ENCODE assay signal across 21 cellular contexts in genomic region chr3:39088456-39088855, GRCh38. TPM values are rescaled to one million over a fixed set of nuclear protein-coding genes. Genes with fewer than 3 reads are reported as not detected.
"Had no signal": no experiment of that assay in that cellular context is flagged by ENCODE, and none has a peak within 500 bp of the region (broad histone marks: within the 10 kb centered on the region; RNA-seq: fewer than 3 reads in every experiment).

No MANE protein-coding gene starts in this region.

- H3K9me3 ChIP-seq: colonic mucosa, heart left ventricle, left lung, ovary, right lobe of liver, thoracic aorta, upper lobe of left lung had no signal

- H3K9me3 Mint-ChIP-seq: activated naive CD4-positive, alpha-beta T cell treated with anti-CD3 and anti-CD28 coated beads, Interleukin-2, amount 50 U/mL, for 72 hours; endodermal cell; naive B cell had no signal

- H3K27me3 Mint-ChIP-seq: naive B cell had no signal

- H3K4me3 Mint-ChIP-seq: endodermal cell, naive B cell had no signal

- H3K4me1 Mint-ChIP-seq: endodermal cell had no signal

- H3K27ac ChIP-seq: colonic mucosa, heart left ventricle, left lung, right lobe of liver, thoracic aorta, upper lobe of left lung had no signal

- H3K27me3 ChIP-seq: colonic mucosa, heart left ventricle, left lung, ovary, right lobe of liver, upper lobe of left lung had no signal

- DNase-seq: activated CD4-positive, alpha-beta T cell treated with anti-CD3 and anti-CD28 coated beads, Interleukin-2, amount 50 U/mL, for 48 hours; activated gamma-delta T cell; activated T-cell treated with anti-CD3 and anti-CD28 coated beads, Interleukin-2, amount 50 U/mL, for 48 hours; amniotic stem cell; colonic mucosa; endodermal cell; heart left ventricle; left lung; mammary epithelial cell; naive B cell; ovary; right lobe of liver; SIG-M5; stimulated activated CD4-positive, alpha-beta T cell treated with anti-CD3 and anti-CD28 coated beads, Interleukin-4, amount 100 ng/mL, for 1 hour; T-helper 1 cell; T1000; upper lobe of left lung had no signal

- H3K36me3 ChIP-seq: ovary had no signal

- ATAC-seq: activated naive CD4-positive, alpha-beta T cell treated with anti-CD3 and anti-CD28 coated beads, Interleukin-2, amount 50 U/mL, for 72 hours; heart left ventricle; left lung had no signal

- H3K4me2 ChIP-seq: smooth muscle cell had no signal

- H3K27ac Mint-ChIP-seq: activated naive CD4-positive, alpha-beta T cell treated with anti-CD3 and anti-CD28 coated beads, Interleukin-2, amount 50 U/mL, for 72 hours; endodermal cell had no signal

- H3K4me1 ChIP-seq: colonic mucosa, heart left ventricle, left lung, right lobe of liver, upper lobe of left lung had no signal

- H3K4me3 ChIP-seq: colonic mucosa, heart left ventricle, left lung, ovary, right lobe of liver, smooth muscle cell, thoracic aorta, upper lobe of left lung had no signal

RNA-seq across cellular contexts. Expression of gene SCN11A, which starts 36.7 kb away (rescaled TPM):
- total RNA-seq: epithelial cell of proximal tubule, mammary epithelial cell had no signal
- polyA plus RNA-seq: mammary epithelial cell, smooth muscle cell had no signal
